In the genomic region with DNA sequence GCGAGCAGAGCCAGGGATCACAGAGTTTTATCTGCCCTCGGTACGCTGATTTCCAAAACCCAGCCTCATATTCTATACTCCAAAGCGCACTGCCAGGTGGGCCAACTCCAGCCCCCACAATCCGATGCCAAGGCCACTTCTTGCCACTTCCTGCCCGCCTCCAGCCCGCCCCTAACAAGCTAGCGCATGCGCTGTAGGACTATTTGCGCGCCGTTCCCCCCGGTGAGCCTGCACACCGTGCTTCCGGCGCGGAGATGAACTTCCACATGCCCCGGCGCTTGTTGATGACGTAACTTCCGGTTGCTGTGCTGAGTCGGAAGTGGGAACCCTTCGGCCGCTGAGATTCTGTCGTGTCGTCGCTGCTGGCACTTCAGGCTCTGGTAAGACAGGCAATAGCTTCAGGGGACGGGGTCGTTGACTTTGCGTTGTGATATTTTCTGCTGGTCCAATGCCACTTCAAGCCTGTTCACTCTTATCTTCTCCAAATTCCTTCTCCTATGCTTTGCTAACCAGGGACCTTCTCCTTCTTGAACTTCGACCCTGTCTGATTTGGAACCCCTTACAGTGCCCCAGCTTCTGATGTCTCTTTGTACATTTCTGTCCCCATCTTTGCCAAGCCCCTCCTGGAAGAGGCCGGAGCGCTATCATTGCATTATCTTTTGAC, we compare ENCODE assay signal across 1 cellular context.
TF ChIP-seq lines count a peak whose summit lies in the region.

A gene with protein sequence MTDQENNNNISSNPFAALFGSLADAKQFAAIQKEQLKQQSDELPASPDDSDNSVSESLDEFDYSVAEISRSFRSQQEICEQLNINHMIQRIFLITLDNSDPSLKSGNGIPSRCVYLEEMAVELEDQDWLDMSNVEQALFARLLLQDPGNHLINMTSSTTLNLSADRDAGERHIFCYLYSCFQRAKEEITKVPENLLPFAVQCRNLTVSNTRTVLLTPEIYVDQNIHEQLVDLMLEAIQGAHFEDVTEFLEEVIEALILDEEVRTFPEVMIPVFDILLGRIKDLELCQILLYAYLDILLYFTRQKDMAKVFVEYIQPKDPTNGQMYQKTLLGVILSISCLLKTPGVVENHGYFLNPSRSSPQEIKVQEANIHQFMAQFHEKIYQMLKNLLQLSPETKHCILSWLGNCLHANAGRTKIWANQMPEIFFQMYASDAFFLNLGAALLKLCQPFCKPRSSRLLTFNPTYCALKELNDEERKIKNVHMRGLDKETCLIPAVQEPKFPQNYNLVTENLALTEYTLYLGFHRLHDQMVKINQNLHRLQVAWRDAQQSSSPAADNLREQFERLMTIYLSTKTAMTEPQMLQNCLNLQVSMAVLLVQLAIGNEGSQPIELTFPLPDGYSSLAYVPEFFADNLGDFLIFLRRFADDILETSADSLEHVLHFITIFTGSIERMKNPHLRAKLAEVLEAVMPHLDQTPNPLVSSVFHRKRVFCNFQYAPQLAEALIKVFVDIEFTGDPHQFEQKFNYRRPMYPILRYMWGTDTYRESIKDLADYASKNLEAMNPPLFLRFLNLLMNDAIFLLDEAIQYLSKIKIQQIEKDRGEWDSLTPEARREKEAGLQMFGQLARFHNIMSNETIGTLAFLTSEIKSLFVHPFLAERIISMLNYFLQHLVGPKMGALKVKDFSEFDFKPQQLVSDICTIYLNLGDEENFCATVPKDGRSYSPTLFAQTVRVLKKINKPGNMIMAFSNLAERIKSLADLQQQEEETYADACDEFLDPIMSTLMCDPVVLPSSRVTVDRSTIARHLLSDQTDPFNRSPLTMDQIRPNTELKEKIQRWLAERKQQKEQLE (plus strand): TSS at position 306 of the 664 bp plus-strand sequence. CDS start 5,481 bp downstream, outside the sequence.

TF ChIP-seq in HEK293, 187 proteins besides CTCF, POLR2A, EP300 and RAD21 (continued from another document and continues in another):
- TF ChIP-seq, protein P1, sequence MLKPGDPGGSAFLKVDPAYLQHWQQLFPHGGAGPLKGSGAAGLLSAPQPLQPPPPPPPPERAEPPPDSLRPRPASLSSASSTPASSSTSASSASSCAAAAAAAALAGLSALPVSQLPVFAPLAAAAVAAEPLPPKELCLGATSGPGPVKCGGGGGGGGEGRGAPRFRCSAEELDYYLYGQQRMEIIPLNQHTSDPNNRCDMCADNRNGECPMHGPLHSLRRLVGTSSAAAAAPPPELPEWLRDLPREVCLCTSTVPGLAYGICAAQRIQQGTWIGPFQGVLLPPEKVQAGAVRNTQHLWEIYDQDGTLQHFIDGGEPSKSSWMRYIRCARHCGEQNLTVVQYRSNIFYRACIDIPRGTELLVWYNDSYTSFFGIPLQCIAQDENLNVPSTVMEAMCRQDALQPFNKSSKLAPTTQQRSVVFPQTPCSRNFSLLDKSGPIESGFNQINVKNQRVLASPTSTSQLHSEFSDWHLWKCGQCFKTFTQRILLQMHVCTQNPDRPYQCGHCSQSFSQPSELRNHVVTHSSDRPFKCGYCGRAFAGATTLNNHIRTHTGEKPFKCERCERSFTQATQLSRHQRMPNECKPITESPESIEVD (tag by site-specific recombination; IDR thresholded peaks at IDR 0.05) = no peak
- TF ChIP-seq, protein P2, sequence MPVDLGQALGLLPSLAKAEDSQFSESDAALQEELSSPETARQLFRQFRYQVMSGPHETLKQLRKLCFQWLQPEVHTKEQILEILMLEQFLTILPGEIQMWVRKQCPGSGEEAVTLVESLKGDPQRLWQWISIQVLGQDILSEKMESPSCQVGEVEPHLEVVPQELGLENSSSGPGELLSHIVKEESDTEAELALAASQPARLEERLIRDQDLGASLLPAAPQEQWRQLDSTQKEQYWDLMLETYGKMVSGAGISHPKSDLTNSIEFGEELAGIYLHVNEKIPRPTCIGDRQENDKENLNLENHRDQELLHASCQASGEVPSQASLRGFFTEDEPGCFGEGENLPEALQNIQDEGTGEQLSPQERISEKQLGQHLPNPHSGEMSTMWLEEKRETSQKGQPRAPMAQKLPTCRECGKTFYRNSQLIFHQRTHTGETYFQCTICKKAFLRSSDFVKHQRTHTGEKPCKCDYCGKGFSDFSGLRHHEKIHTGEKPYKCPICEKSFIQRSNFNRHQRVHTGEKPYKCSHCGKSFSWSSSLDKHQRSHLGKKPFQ (tag by site-specific recombination; IDR thresholded peaks at IDR 0.05) = peak; percentile 74; the same call in 1 of the 2 replicates
- TF ChIP-seq MEIS1 (CRISPR knock-in tag; IDR thresholded peaks at IDR 0.05; ENCODE audit: borderline replicate concordance) (no peak), ZNF664 (tag by site-specific recombination; IDR thresholded peaks at IDR 0.05) (no peak), GLIS2 (tag by site-specific recombination; IDR thresholded peaks at IDR 0.05) (peak; percentile 22; the same call in 1 of the 2 replicates), ZNF174 (tag by site-specific recombination; IDR thresholded peaks at IDR 0.05) (no peak), BCL11A (tag by site-specific recombination; IDR thresholded peaks at IDR 0.05; ENCODE audit: low read depth) (no peak), ZNF175 (tag by site-specific recombination; IDR thresholded peaks at IDR 0.05) (no peak), ZNF610 (tag by site-specific recombination; IDR thresholded peaks at IDR 0.05; ENCODE audit: borderline replicate concordance) (no peak), WT1 (tag by site-specific recombination; IDR thresholded peaks at IDR 0.05) (no peak), ZNF311 (tag by site-specific recombination; IDR thresholded peaks at IDR 0.05; ENCODE audit: borderline replicate concordance) (no peak), ZNF530 (tag by site-specific recombination; IDR thresholded peaks at IDR 0.05; ENCODE audit: low read depth) (no peak), KLF8 (tag by site-specific recombination; IDR thresholded peaks at IDR 0.05) (peak; percentile 50; the same call in 1 of the 2 replicates), IKZF3 (tag by site-specific recombination; IDR thresholded peaks at IDR 0.05) (no peak), ZNF624 (tag by site-specific recombination; IDR thresholded peaks at IDR 0.05) (no peak), ZBTB8A (tag by site-specific recombination; IDR thresholded peaks at IDR 0.05) (no peak), OVOL3 (tag by site-specific recombination; IDR thresholded peaks at IDR 0.05) (no peak), ZNF501 (tag by site-specific recombination; IDR thresholded peaks at IDR 0.05) (0 out of 2 replicates have a peak, but pooled peaks have one; percentile 21), ZNF585B (tag by site-specific recombination; IDR thresholded peaks at IDR 0.05) (no peak), ZNF660 (tag by site-specific recombination; IDR thresholded peaks at IDR 0.05) (no peak), REPIN1 (tag by site-specific recombination; IDR thresholded peaks at IDR 0.05; ENCODE audit: low read depth) (no peak), BCL11B (tag by site-specific recombination; IDR thresholded peaks at IDR 0.05; ENCODE audit: low read depth) (no peak), SETDB1 (IDR thresholded peaks at IDR 0.05; ENCODE audit: insufficient read length, low read length) (peak; percentile 31), ZNF138 (tag by site-specific recombination; IDR thresholded peaks at IDR 0.05; ENCODE audit: borderline replicate concordance) (no peak), ZNF354C (tag by site-specific recombination; IDR thresholded peaks at IDR 0.05; ENCODE audit: borderline replicate concordance, low read depth) (no peak), ZNF626 (tag by site-specific recombination; IDR thresholded peaks at IDR 0.05) (no peak)
- TF ChIP-seq, protein P3, sequence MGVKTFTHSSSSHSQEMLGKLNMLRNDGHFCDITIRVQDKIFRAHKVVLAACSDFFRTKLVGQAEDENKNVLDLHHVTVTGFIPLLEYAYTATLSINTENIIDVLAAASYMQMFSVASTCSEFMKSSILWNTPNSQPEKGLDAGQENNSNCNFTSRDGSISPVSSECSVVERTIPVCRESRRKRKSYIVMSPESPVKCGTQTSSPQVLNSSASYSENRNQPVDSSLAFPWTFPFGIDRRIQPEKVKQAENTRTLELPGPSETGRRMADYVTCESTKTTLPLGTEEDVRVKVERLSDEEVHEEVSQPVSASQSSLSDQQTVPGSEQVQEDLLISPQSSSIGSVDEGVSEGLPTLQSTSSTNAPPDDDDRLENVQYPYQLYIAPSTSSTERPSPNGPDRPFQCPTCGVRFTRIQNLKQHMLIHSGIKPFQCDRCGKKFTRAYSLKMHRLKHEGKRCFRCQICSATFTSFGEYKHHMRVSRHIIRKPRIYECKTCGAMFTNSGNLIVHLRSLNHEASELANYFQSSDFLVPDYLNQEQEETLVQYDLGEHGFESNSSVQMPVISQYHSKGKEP (tag by site-specific recombination; IDR thresholded peaks at IDR 0.05) = no peak
- TF ChIP-seq, protein P4, sequence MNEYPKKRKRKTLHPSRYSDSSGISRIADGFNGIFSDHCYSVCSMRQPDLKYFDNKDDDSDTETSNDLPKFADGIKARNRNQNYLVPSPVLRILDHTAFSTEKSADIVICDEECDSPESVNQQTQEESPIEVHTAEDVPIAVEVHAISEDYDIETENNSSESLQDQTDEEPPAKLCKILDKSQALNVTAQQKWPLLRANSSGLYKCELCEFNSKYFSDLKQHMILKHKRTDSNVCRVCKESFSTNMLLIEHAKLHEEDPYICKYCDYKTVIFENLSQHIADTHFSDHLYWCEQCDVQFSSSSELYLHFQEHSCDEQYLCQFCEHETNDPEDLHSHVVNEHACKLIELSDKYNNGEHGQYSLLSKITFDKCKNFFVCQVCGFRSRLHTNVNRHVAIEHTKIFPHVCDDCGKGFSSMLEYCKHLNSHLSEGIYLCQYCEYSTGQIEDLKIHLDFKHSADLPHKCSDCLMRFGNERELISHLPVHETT (tag by site-specific recombination; IDR thresholded peaks at IDR 0.05) = peak; percentile 78
- TF ChIP-seq, protein P5, sequence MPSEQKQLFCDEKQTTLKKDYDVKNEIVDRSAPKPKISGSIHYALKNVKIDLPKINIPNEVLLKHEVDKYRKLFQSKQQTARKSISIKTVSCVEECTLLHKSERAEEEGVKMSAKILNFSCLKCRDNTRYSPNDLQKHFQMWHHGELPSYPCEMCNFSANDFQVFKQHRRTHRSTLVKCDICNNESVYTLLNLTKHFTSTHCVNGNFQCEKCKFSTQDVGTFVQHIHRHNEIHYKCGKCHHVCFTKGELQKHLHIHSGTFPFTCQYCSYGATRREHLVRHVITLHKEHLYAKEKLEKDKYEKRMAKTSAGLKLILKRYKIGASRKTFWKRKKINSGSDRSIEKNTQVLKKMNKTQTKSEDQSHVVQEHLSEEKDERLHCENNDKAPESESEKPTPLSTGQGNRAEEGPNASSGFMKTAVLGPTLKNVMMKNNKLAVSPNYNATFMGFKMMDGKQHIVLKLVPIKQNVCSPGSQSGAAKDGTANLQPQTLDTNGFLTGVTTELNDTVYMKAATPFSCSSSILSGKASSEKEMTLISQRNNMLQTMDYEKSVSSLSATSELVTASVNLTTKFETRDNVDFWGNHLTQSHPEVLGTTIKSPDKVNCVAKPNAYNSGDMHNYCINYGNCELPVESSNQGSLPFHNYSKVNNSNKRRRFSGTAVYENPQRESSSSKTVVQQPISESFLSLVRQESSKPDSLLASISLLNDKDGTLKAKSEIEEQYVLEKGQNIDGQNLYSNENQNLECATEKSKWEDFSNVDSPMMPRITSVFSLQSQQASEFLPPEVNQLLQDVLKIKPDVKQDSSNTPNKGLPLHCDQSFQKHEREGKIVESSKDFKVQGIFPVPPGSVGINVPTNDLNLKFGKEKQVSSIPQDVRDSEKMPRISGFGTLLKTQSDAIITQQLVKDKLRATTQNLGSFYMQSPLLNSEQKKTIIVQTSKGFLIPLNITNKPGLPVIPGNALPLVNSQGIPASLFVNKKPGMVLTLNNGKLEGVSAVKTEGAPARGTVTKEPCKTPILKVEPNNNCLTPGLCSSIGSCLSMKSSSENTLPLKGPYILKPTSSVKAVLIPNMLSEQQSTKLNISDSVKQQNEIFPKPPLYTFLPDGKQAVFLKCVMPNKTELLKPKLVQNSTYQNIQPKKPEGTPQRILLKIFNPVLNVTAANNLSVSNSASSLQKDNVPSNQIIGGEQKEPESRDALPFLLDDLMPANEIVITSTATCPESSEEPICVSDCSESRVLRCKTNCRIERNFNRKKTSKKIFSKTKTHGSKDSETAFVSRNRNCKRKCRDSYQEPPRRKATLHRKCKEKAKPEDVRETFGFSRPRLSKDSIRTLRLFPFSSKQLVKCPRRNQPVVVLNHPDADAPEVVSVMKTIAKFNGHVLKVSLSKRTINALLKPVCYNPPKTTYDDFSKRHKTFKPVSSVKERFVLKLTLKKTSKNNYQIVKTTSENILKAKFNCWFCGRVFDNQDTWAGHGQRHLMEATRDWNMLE (tag by site-specific recombination; conservative IDR thresholded peaks at IDR 0.05; ENCODE audit: low read depth) = peak; percentile 99
- TF ChIP-seq, protein P6, sequence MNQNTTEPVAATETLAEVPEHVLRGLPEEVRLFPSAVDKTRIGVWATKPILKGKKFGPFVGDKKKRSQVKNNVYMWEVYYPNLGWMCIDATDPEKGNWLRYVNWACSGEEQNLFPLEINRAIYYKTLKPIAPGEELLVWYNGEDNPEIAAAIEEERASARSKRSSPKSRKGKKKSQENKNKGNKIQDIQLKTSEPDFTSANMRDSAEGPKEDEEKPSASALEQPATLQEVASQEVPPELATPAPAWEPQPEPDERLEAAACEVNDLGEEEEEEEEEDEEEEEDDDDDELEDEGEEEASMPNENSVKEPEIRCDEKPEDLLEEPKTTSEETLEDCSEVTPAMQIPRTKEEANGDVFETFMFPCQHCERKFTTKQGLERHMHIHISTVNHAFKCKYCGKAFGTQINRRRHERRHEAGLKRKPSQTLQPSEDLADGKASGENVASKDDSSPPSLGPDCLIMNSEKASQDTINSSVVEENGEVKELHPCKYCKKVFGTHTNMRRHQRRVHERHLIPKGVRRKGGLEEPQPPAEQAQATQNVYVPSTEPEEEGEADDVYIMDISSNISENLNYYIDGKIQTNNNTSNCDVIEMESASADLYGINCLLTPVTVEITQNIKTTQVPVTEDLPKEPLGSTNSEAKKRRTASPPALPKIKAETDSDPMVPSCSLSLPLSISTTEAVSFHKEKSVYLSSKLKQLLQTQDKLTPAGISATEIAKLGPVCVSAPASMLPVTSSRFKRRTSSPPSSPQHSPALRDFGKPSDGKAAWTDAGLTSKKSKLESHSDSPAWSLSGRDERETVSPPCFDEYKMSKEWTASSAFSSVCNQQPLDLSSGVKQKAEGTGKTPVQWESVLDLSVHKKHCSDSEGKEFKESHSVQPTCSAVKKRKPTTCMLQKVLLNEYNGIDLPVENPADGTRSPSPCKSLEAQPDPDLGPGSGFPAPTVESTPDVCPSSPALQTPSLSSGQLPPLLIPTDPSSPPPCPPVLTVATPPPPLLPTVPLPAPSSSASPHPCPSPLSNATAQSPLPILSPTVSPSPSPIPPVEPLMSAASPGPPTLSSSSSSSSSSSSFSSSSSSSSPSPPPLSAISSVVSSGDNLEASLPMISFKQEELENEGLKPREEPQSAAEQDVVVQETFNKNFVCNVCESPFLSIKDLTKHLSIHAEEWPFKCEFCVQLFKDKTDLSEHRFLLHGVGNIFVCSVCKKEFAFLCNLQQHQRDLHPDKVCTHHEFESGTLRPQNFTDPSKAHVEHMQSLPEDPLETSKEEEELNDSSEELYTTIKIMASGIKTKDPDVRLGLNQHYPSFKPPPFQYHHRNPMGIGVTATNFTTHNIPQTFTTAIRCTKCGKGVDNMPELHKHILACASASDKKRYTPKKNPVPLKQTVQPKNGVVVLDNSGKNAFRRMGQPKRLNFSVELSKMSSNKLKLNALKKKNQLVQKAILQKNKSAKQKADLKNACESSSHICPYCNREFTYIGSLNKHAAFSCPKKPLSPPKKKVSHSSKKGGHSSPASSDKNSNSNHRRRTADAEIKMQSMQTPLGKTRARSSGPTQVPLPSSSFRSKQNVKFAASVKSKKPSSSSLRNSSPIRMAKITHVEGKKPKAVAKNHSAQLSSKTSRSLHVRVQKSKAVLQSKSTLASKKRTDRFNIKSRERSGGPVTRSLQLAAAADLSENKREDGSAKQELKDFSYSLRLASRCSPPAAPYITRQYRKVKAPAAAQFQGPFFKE (tag by site-specific recombination; IDR thresholded peaks at IDR 0.05; ENCODE audit: borderline replicate concordance) = no peak
